In genomic region chr1:77533660-77534295, GRCh38 we compare ENCODE assay signal across 1 cellular context.
A peak's percentile ranks its signal among the peaks of the same experiment; 100 is the strongest.
TF ChIP-seq lines count a peak whose summit lies in the region.

No MANE protein-coding gene starts in this region.

TF ChIP-seq in HepG2, 621 proteins besides CTCF, POLR2A, EP300 and RAD21 (continued from another document):
- TF ChIP-seq, protein P1, sequence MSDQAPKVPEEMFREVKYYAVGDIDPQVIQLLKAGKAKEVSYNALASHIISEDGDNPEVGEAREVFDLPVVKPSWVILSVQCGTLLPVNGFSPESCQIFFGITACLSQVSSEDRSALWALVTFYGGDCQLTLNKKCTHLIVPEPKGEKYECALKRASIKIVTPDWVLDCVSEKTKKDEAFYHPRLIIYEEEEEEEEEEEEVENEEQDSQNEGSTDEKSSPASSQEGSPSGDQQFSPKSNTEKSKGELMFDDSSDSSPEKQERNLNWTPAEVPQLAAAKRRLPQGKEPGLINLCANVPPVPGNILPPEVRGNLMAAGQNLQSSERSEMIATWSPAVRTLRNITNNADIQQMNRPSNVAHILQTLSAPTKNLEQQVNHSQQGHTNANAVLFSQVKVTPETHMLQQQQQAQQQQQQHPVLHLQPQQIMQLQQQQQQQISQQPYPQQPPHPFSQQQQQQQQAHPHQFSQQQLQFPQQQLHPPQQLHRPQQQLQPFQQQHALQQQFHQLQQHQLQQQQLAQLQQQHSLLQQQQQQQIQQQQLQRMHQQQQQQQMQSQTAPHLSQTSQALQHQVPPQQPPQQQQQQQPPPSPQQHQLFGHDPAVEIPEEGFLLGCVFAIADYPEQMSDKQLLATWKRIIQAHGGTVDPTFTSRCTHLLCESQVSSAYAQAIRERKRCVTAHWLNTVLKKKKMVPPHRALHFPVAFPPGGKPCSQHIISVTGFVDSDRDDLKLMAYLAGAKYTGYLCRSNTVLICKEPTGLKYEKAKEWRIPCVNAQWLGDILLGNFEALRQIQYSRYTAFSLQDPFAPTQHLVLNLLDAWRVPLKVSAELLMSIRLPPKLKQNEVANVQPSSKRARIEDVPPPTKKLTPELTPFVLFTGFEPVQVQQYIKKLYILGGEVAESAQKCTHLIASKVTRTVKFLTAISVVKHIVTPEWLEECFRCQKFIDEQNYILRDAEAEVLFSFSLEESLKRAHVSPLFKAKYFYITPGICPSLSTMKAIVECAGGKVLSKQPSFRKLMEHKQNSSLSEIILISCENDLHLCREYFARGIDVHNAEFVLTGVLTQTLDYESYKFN (CRISPR knock-in tag; conservative IDR thresholded peaks at IDR 0.05) = 0 out of 2 replicates have a peak, but pooled peaks have one; percentile 30
- TF ChIP-seq XRCC5 (optimal IDR thresholded peaks at IDR 0.05; ENCODE audit: low read length) (peak; percentile 42), ZBTB21 (CRISPR knock-in tag; IDR thresholded peaks at IDR 0.05) (no peak), HNF1B (CRISPR knock-in tag; IDR thresholded peaks at IDR 0.05) (0 out of 2 replicates have a peak, but pooled peaks have one; percentile 28), PRMT3 (CRISPR knock-in tag; IDR thresholded peaks at IDR 0.05; ENCODE audit: borderline replicate concordance, low read depth) (no peak), ZNF543 (CRISPR knock-in tag; IDR thresholded peaks at IDR 0.05) (no peak), ZBTB20 (CRISPR knock-in tag; IDR thresholded peaks at IDR 0.05; ENCODE audit: borderline replicate concordance, low read depth) (no peak), STAG1 (CRISPR knock-in tag; IDR thresholded peaks at IDR 0.05) (peak; percentile 61), ZNF343 (CRISPR knock-in tag; IDR thresholded peaks at IDR 0.05) (no peak), HNF4A (CRISPR knock-in tag; IDR thresholded peaks at IDR 0.05) (peak; percentile 49), SMC3 (IDR thresholded peaks at IDR 0.05; ENCODE audit: low read length) (peak; percentile 55; the same call in 1 of the 2 replicates)
- TF ChIP-seq, protein P2, sequence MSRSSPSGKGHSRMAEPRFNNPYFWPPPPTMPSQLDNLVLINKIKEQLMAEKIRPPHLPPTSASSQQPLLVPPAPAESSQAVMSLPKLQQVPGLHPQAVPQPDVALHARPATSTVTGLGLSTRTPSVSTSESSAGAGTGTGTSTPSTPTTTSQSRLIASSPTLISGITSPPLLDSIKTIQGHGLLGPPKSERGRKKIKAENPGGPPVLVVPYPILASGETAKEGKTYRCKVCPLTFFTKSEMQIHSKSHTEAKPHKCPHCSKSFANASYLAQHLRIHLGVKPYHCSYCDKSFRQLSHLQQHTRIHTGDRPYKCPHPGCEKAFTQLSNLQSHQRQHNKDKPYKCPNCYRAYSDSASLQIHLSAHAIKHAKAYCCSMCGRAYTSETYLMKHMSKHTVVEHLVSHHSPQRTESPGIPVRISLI (CRISPR knock-in tag; IDR thresholded peaks at IDR 0.05; ENCODE audit: borderline replicate concordance) = peak; percentile 25; the same call in 1 of the 2 replicates
TF ChIP-seq in HepG2: peak in this region for 7.
